In the genomic region with DNA sequence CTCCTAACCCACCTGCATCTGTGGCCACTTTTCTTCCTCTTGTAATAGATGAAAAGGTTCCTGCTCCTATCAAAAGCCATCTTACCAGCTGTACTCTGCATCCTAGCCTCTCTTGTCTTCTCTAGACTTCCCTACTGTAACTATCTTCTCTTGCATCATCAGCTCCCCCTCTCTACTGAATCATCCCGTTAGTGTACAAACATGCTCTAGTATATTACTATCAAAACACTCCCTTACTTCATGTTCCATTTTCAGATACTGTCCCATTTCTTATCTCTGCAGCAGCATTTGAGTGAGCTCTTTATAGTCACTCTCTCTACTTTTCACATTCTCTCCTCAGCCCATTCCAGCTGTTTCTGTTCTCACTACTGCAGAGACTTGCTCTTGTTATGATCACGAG, we compare ENCODE assay signal across 10 cellular contexts. TPM values are rescaled to one million over a fixed set of nuclear protein-coding genes. Genes with fewer than 3 reads are reported as not detected.
A peak's percentile ranks its signal among the peaks of the same experiment; 100 is the strongest.
DNase-seq lines count a peak whose midpoint lies in the region; ATAC-seq and TF ChIP-seq lines count a peak whose summit lies in the region.
"Had no signal": no experiment of that assay in that cellular context is flagged by ENCODE, and none has a peak within 500 bp of the region (broad histone marks: within the 10 kb centered on the region; RNA-seq: fewer than 3 reads in every experiment).

No MANE protein-coding gene starts in this region.

- in situ Hi-C loops in ACHN (cut with HindIII; ENCODE audit: low pct_ligation_motif_present, low pct_unique_long_range_greater_than_20kb, low sequenced_read_pairs): no loop called here

- H3K9me3 Mint-ChIP-seq in CD4-positive, alpha-beta T cell: no peaks in the 10 kb centered on the region
- no peaks in the 10 kb centered on the region for H3K9me3 Mint-ChIP-seq in activated naive CD8-positive, alpha-beta T cell (ENCODE audit: low read depth)
- H3K9me3 Mint-ChIP-seq in naive thymus-derived CD4-positive, alpha-beta T cell: peaks cover 0 to 4% (median 0%) of the 10 kb centered on the region in 11 donors

- H3K4me3 Mint-ChIP-seq in CD4-positive, alpha-beta T cell: peak overlapping the region; percentile 0
- peak overlapping the region; percentile 75 for H3K4me3 Mint-ChIP-seq in activated naive CD8-positive, alpha-beta T cell
- peak overlapping the region in 8 of 10 donors; percentile 2 to 47 (median 7) for H3K4me3 Mint-ChIP-seq in naive thymus-derived CD4-positive, alpha-beta T cell

- H3K9me3 ChIP-seq in CD4-positive, alpha-beta T cell (ENCODE audit: control insufficient read depth, low read length): no peaks in the 10 kb centered on the region
- H3K9me3 ChIP-seq in naive thymus-derived CD4-positive, alpha-beta T cell (ENCODE audit: control insufficient read depth in 2 of 3, low read length in 3 of 3): no peaks in the 10 kb centered on the region

- H3K27me3 Mint-ChIP-seq in CD4-positive, alpha-beta T cell: no peaks in the 10 kb centered on the region
- no peaks in the 10 kb centered on the region for H3K27me3 Mint-ChIP-seq in activated naive CD8-positive, alpha-beta T cell
- no peaks in the 10 kb centered on the region for H3K27me3 Mint-ChIP-seq in naive thymus-derived CD4-positive, alpha-beta T cell

- H3K27ac ChIP-seq in CD4-positive, alpha-beta T cell (ENCODE audit: low read depth, low read length): no peak overlapping the region
- H3K27ac ChIP-seq in naive thymus-derived CD4-positive, alpha-beta T cell (ENCODE audit: low read depth, low read length): peak overlapping the region; percentile 1

- H3K27ac Mint-ChIP-seq in CD4-positive, alpha-beta T cell: peak overlapping the region; percentile 81
- peak overlapping the region; percentile 94 for H3K27ac Mint-ChIP-seq in activated naive CD8-positive, alpha-beta T cell
- H3K27ac Mint-ChIP-seq in naive thymus-derived CD4-positive, alpha-beta T cell: peak overlapping the region; percentile 2 to 87 (median 63)

- peaks cover 66% of the 10 kb centered on the region for H3K4me1 Mint-ChIP-seq in CD4-positive, alpha-beta T cell (ENCODE audit: low read depth)
- H3K4me1 Mint-ChIP-seq in activated naive CD8-positive, alpha-beta T cell (ENCODE audit: low read depth): peaks cover 58% of the 10 kb centered on the region
- peaks cover 51 to 73% (median 63%) of the 10 kb centered on the region in 7 donors for H3K4me1 Mint-ChIP-seq in naive thymus-derived CD4-positive, alpha-beta T cell

- no peak for DNase-seq in CD4-positive, alpha-beta T cell
- DNase-seq in Jurkat, Clone E6-1 (ENCODE audit: low read depth, low spot score): peak; percentile 38
- no peak for DNase-seq in naive thymus-derived CD4-positive, alpha-beta T cell
- no peak for DNase-seq in kidney glomerular epithelial cell (lab: John Stamatoyannopoulos, UW)
- DNase-seq in ACHN: no peak
- no peak for DNase-seq in AML-193 (lab: John Stamatoyannopoulos, UW)
- DNase-seq: amygdala, NCI-H146 had no signal

- H3K4me1 ChIP-seq in naive thymus-derived CD4-positive, alpha-beta T cell (ENCODE audit: control insufficient read depth in 2 of 2, insufficient read depth in 2 of 2, low read length in 2 of 2): peaks cover 14 to 23% of the 10 kb centered on the region in 2 donors

- no peaks in the 10 kb centered on the region for H3K27me3 ChIP-seq in CD4-positive, alpha-beta T cell (ENCODE audit: control insufficient read depth, insufficient read depth, low read length)
- H3K27me3 ChIP-seq in naive thymus-derived CD4-positive, alpha-beta T cell (ENCODE audit: control insufficient read depth in 2 of 2, insufficient read depth in 2 of 2, low read length in 2 of 2): no peaks in the 10 kb centered on the region

- TF ChIP-seq CTCF in CD4-positive, alpha-beta T cell (IDR thresholded peaks at IDR 0.05): no peak

- intact Hi-C loops in CD4-positive, alpha-beta T cell (cut with DNase I, micrococcal nuclease): loop anchor here in 1 of 2 experiments (5.0 kb wide), 1 partner anchor 158 kb away; no protein-coding TSS in a partner anchor
- intact Hi-C loops in naive thymus-derived CD4-positive, alpha-beta T cell (cut with micrococcal nuclease): no loop called here

- no peak overlapping the region for H3K4me3 ChIP-seq in Jurkat, Clone E6-1 (ENCODE audit: low read length)
- H3K4me3 ChIP-seq in naive thymus-derived CD4-positive, alpha-beta T cell (ENCODE audit: low read length): no peak overlapping the region

- H3K36me3 ChIP-seq in naive thymus-derived CD4-positive, alpha-beta T cell (ENCODE audit: control insufficient read depth in 2 of 3, insufficient read depth in 3 of 3, low read length in 3 of 3): peaks cover 10 to 25% (median 15%) of the 10 kb centered on the region in 3 experiments

- CTCF ChIA-PET in CD4-positive, alpha-beta T cell (lab: Charles Lee): interaction anchor here (1.0 kb wide), 1 partner anchor 78 kb away, joined by 3 read pairs; a partner anchor contains a TSS
- CTCF ChIA-PET in naive thymus-derived CD4-positive, alpha-beta T cell (lab: Charles Lee): interaction anchor here (0.6 to 1.0 kb wide), 2 partner anchors 9 to 138 kb away, joined by 3 to 4 read pairs; a partner anchor contains a TSS

- POLR2A ChIA-PET in CD4-positive, alpha-beta T cell (lab: Charles Lee): interaction anchor here (0.6 to 0.7 kb wide), 2 partner anchors 93 to 843 kb away, joined by 3 to 4 read pairs; a partner anchor contains a TSS
- POLR2A ChIA-PET in naive thymus-derived CD4-positive, alpha-beta T cell (lab: Charles Lee): interaction anchor here (0.6 to 11.7 kb wide), 5 partner anchors 10 to 226 kb away, joined by 4 to 248 read pairs (median 4); a partner anchor contains a TSS

- H3K36me3 Mint-ChIP-seq in CD4-positive, alpha-beta T cell (ENCODE audit: low read depth): peaks cover 55% of the 10 kb centered on the region
- peaks cover 5% of the 10 kb centered on the region for H3K36me3 Mint-ChIP-seq in activated naive CD8-positive, alpha-beta T cell
- H3K36me3 Mint-ChIP-seq in naive thymus-derived CD4-positive, alpha-beta T cell: peaks cover 6 to 41% (median 22%) of the 10 kb centered on the region in 5 donors

- ATAC-seq in CD4-positive, alpha-beta T cell (ENCODE audit: poor library complexity): no peak
- ATAC-seq in naive thymus-derived CD4-positive, alpha-beta T cell: no peak
- ATAC-seq in GM18520 (IDR thresholded peaks at IDR 0.05; ENCODE audit: unreplicated experiment): no peak

RNA-seq across cellular contexts. Expression of a gene that starts 2.8 kb away (rescaled TPM):
- 10 to 100 TPM; 30.9 to 31.6 TPM for total RNA-seq in CD4-positive, alpha-beta T cell
- polyA plus RNA-seq in Jurkat, Clone E6-1 (2012; ENCODE audit: insufficient read depth, insufficient read length): 59.7 TPM
- 10 to 100 TPM; 23.8 to 45.5 (median 34.0) TPM for total RNA-seq in naive thymus-derived CD4-positive, alpha-beta T cell
- 10 to 100 TPM; 31.1 to 34.4 TPM for polyA plus RNA-seq in naive thymus-derived CD4-positive, alpha-beta T cell

RNA-seq across cellular contexts. Expression of a gene that starts 7.0 kb away (rescaled TPM):
- 10 to 100 TPM; 12.7 to 15.1 TPM for total RNA-seq in CD4-positive, alpha-beta T cell
- polyA plus RNA-seq in Jurkat, Clone E6-1 (2012; ENCODE audit: insufficient read depth, insufficient read length): 45.9 TPM
- 10 to 100 TPM; 12.5 to 19.5 (median 16.2) TPM for total RNA-seq in naive thymus-derived CD4-positive, alpha-beta T cell
- 10 to 100 TPM; 61.7 to 80.8 TPM for polyA plus RNA-seq in naive thymus-derived CD4-positive, alpha-beta T cell

RNA-seq across cellular contexts. Expression of a gene that starts 9.9 kb away (rescaled TPM):
- 10 to 100 TPM; 56.6 to 61.5 TPM for total RNA-seq in CD4-positive, alpha-beta T cell
- polyA plus RNA-seq in Jurkat, Clone E6-1 (2012; ENCODE audit: insufficient read depth, insufficient read length): 41.2 TPM
- total RNA-seq in naive thymus-derived CD4-positive, alpha-beta T cell: 10 to 100 TPM; 37.9 to 77.8 (median 72.4) TPM
- 1 to 10 TPM; 6.3 to 6.8 TPM for polyA plus RNA-seq in naive thymus-derived CD4-positive, alpha-beta T cell

RNA-seq across cellular contexts. Expression of a gene that starts 10.2 kb away (rescaled TPM):
- total RNA-seq in CD4-positive, alpha-beta T cell: 10 to 100 TPM; 16.9 to 17.8 TPM
- polyA plus RNA-seq in Jurkat, Clone E6-1 (2012; ENCODE audit: insufficient read depth, insufficient read length): 97.0 TPM
- 10 to 100 TPM; 40.4 to 90.1 (median 52.4) TPM for total RNA-seq in naive thymus-derived CD4-positive, alpha-beta T cell
- 100 to 1,000 TPM; 112 to 142 TPM for polyA plus RNA-seq in naive thymus-derived CD4-positive, alpha-beta T cell

Comparison
In these comparisons a context has a peak if more than half of its experiments do, and no peak if none do; other contexts are left out.
1. H3K4me3 Mint-ChIP-seq: peak in every context shown above with its lines; median percentile 75 in activated naive CD8-positive, alpha-beta T cell; 7 in naive thymus-derived CD4-positive, alpha-beta T cell; 0 in CD4-positive, alpha-beta T cell.